In genomic region chr1:65207317-65207716, GRCh38 we compare ENCODE assay signal across 11 cellular contexts. TPM values are rescaled to one million over a fixed set of nuclear protein-coding genes. Genes with fewer than 3 reads are reported as not detected.
DNase-seq lines count a peak whose midpoint lies in the region; ATAC-seq, FAIRE-seq and TF ChIP-seq lines count a peak whose summit lies in the region.
"Had no signal": no experiment of that assay in that cellular context is flagged by ENCODE, and none has a peak within 500 bp of the region (broad histone marks: within the 10 kb centered on the region; RNA-seq: fewer than 3 reads in every experiment).

No MANE protein-coding gene starts in this region.

- H3K36me3 ChIP-seq in GM12878 (ENCODE audit: control insufficient read depth in 2 of 2, insufficient read depth in 2 of 2, low read length in 1 of 2), result no peaks in the 10 kb centered on the region; a peak in 1 of 4 replicates

- ATAC-seq in GM21423 (IDR thresholded peaks at IDR 0.05; ENCODE audit: unreplicated experiment) (peak; percentile 82), HG03175 (IDR thresholded peaks at IDR 0.05; ENCODE audit: unreplicated experiment) (peak; percentile 56), GM12878 (no peak), SK-N-SH treated with all-trans-retinoic acid at 6 μM for 48 hours (no peak)
- ATAC-seq: T-cell had no signal

- H3K27ac ChIP-seq in GM12878 (ENCODE audit: control insufficient read depth, insufficient read depth), result peak overlapping the region; percentile 35
- H3K27ac ChIP-seq: 22Rv1 had no signal

- SMC1A ChIA-PET in GM12878 (lab: Charles Lee; ENCODE audit: uncharacterized antibody, unreplicated experiment), result interaction anchor here (0.6 to 4.0 kb wide), 10 partner anchors 9 to 281 kb away, joined by 3 to 35 read pairs (median 4); no protein-coding TSS in a partner anchor

- H3K9me3 Mint-ChIP-seq in immature natural killer cell, result no peaks in the 10 kb centered on the region
- H3K9me3 Mint-ChIP-seq: T-cell had no signal

- DNase-seq in DMS 273 (lab: John Stamatoyannopoulos, UW; ENCODE audit: unreplicated experiment), result peak; percentile 34
- no peak for DNase-seq in DMS 273 treated with DMSO at 0.1 percent for 48 hours (lab: John Stamatoyannopoulos, UW)
- DNase-seq in GM12878 (ENCODE audit: low read depth, low spot score), result no peak
- no peak for DNase-seq in inferior parietal cortex (ENCODE audit: extremely low spot score)
- no peak for DNase-seq in immature natural killer cell
- DNase-seq: stimulated activated CD4-positive, alpha-beta T cell treated with anti-CD3 and anti-CD28 coated beads, Interleukin-4, amount 100 ng/mL, for 24 hours; T-cell had no signal

- no peak for TF ChIP-seq RAD21 in GM12878 (IDR thresholded peaks at IDR 0.05; ENCODE audit: insufficient read depth, low read depth, low read length)

- BruUV-seq in GM12878 (replicated peaks; lab: Mats Ljungman, UMichigan), result no TSS peak

- CTCF ChIA-PET in GM12878 (lab: Yijun Ruan, JAX), result interaction anchor here (0.6 to 5.7 kb wide), 5 partner anchors 9 to 1614 kb away, joined by 3 to 63 read pairs (median 4); no protein-coding TSS in a partner anchor

- intact Hi-C loops in GM12878 (cut with micrococcal nuclease; ENCODE audit: unreplicated experiment), result no loop called here

- H3K4me2 ChIP-seq in GM12878 (ENCODE audit: control insufficient read depth, insufficient read depth), result peak overlapping the region; percentile 46; the same call in 1 of the 2 replicates

- RAD21 ChIA-PET in GM12878 (lab: Charles Lee; ENCODE audit: unreplicated experiment), result interaction anchor here (0.6 to 1.9 kb wide), 7 partner anchors 8 to 712 kb away, joined by 3 to 7 read pairs (median 3); partner anchors contain the start of gene AK4

- H2AFZ ChIP-seq in GM12878 (ENCODE audit: control insufficient read depth, low read depth, low read length), result no peak overlapping the region

- no peak overlapping the region for H3K4me3 Mint-ChIP-seq in immature natural killer cell
- H3K4me3 Mint-ChIP-seq: T-cell had no signal

- peaks cover 3 to 4% (median 3%) of the 10 kb centered on the region in 3 donors for H3K27me3 Mint-ChIP-seq in immature natural killer cell (ENCODE audit: low read depth in 3 of 3)

- H4K20me1 ChIP-seq in GM12878 (ENCODE audit: control insufficient read depth, insufficient read depth), result peaks cover 3% of the 10 kb centered on the region; the same call in 1 of the 2 replicates

- FAIRE-seq in GM12878 (lab: Jason Lieb, UNC), result peak; percentile 18

- H3K4me3 ChIP-seq in GM12878, result peak overlapping the region; percentile 30; the same call in 1 of the 2 replicates

- no peak overlapping the region for H3K9ac ChIP-seq in GM12878 (ENCODE audit: control insufficient read depth, insufficient read depth, low read length)

- no peak for TF ChIP-seq EP300 in GM12878 (IDR thresholded peaks at IDR 0.05; ENCODE audit: borderline replicate concordance in 1 of 2, control insufficient read depth in 1 of 2, low read depth in 2 of 2, low read length in 2 of 2)

- TF ChIP-seq POLR2A in GM12878 (IDR thresholded peaks at IDR 0.05; ENCODE audit: low read depth, low read length), result no peak

- peak overlapping the region in 1 of 6 donors; percentile 52 for H3K27ac Mint-ChIP-seq in immature natural killer cell
- H3K27ac Mint-ChIP-seq: T-cell had no signal

- WGBS in GM12878 (ENCODE audit: insufficient coverage, insufficient replicate concordance, low lambda C conversion rate, missing lambda C conversion rate), result 23% methylated on average over 4 of the region's 4 CpGs

- POLR2A ChIA-PET in GM12878 (lab: Charles Lee), result interaction anchor here (1.2 to 1.4 kb wide), 2 partner anchors 59 to 133 kb away, joined by 3 read pairs; partner anchors contain the start of gene AK4

- peaks cover 0 to 3% of the 10 kb centered on the region in 2 donors for H3K4me1 Mint-ChIP-seq in immature natural killer cell

- TF ChIP-seq CTCF in GM12878 (IDR thresholded peaks at IDR 0.05 in 2 of 3, conservative IDR thresholded peaks at IDR 0.05 in 1 of 3; ENCODE audit: control insufficient read depth in 2 of 3, extremely low read depth in 1 of 3, insufficient read depth in 1 of 3, low read depth in 3 of 3, low read length in 3 of 3), result no peak

- no peaks in the 10 kb centered on the region for H3K27me3 ChIP-seq in GM12878 (replicated peaks in 1 of 2; ENCODE audit: control insufficient read depth in 2 of 2, insufficient read depth in 2 of 2, low read length in 1 of 2)

- H3K4me1 ChIP-seq in GM12878 (ENCODE audit: control insufficient read depth, insufficient read depth, low read length), result peaks cover 27% of the 10 kb centered on the region

- peaks cover 38% of the 10 kb centered on the region for H3K79me2 ChIP-seq in GM12878 (ENCODE audit: control insufficient read depth, insufficient read depth, low read length)

- H3K9me3 ChIP-seq in GM12878 (replicated peaks; ENCODE audit: control insufficient read depth, insufficient read depth, low read length), result no peaks in the 10 kb centered on the region

- H3K36me3 Mint-ChIP-seq in immature natural killer cell, result no peaks in the 10 kb centered on the region
- H3K36me3 Mint-ChIP-seq: T-cell had no signal

- in situ Hi-C loops in GM12878 (cut with MboI), result loop anchor here (25.0 kb wide), 1 partner anchor 145 kb away; no protein-coding TSS in a partner anchor

TF ChIP-seq in GM12878, 131 proteins besides CTCF, POLR2A, EP300 and RAD21 (continues in another document):
- TF ChIP-seq E4F1 (IDR thresholded peaks at IDR 0.05; ENCODE audit: borderline replicate concordance, partially characterized antibody) (no peak), FOS (IDR thresholded peaks at IDR 0.05; ENCODE audit: borderline replicate concordance, extremely low read depth, insufficient read length) (no peak), EED (IDR thresholded peaks at IDR 0.05; ENCODE audit: low read depth) (no peak; the same call in 1 of the 2 replicates), NR2F1 (conservative IDR thresholded peaks at IDR 0.05) (no peak), HDGF (IDR thresholded peaks at IDR 0.05) (no peak), SP1 (IDR thresholded peaks at IDR 0.05; ENCODE audit: low read depth, low read length) (no peak)

TF ChIP-seq in SK-N-SH treated with all-trans-retinoic acid at 6 μM for 48 hours, 23 proteins besides CTCF, POLR2A, EP300 and RAD21:
- TF ChIP-seq RARB (CRISPR knock-in tag; IDR thresholded peaks at IDR 0.05) (no peak), PPARA (CRISPR knock-in tag; IDR thresholded peaks at IDR 0.05; ENCODE audit: borderline replicate concordance) (no peak), ZFP3 (CRISPR knock-in tag; IDR thresholded peaks at IDR 0.05) (no peak), CSDC2 (CRISPR knock-in tag; IDR thresholded peaks at IDR 0.05) (no peak), ZNF70 (CRISPR knock-in tag; IDR thresholded peaks at IDR 0.05) (no peak), OSR1 (CRISPR knock-in tag; IDR thresholded peaks at IDR 0.05) (no peak), CREB5 (CRISPR knock-in tag; IDR thresholded peaks at IDR 0.05; ENCODE audit: low read depth) (no peak), ZC3H10 (CRISPR knock-in tag; IDR thresholded peaks at IDR 0.05) (no peak), GLIS3 (CRISPR knock-in tag; IDR thresholded peaks at IDR 0.05) (no peak), TCF4 (CRISPR knock-in tag; IDR thresholded peaks at IDR 0.05; ENCODE audit: borderline replicate concordance) (no peak)
TF ChIP-seq in SK-N-SH treated with all-trans-retinoic acid at 6 μM for 48 hours: peak in this region for 0.

RNA-seq across cellular contexts. Expression of gene AK4, which starts 59.3 kb away (rescaled TPM):
- total RNA-seq in GM12878 (2013; cell fraction: nucleolus; rRNA removed), result 60.1 and 61.7 TPM in 2 replicates
- 42.0 and 49.9 TPM in 2 replicates for total RNA-seq in GM12878 (2014; rRNA removed)
- 28.6 and 31.0 TPM in 2 replicates for total RNA-seq in GM12878 (2014; rRNA removed; fragmentation: Illumina TruSeq; extraction: Trizol)
- total RNA-seq in GM12878 (2021), result 61.2 and 63.7 TPM in 2 replicates
- polyA plus RNA-seq in GM12878 (2011; ENCODE audit: low read depth), result 86.9 TPM
- polyA plus RNA-seq in GM12878 (2011; rRNA removed), result 161 and 172 TPM in 2 replicates
- polyA plus RNA-seq in GM12878 (2011; cell fraction: cytosol; rRNA removed), result 88.7 and 144 TPM in 2 replicates
- 35.3 and 61.7 TPM in 2 replicates for polyA plus RNA-seq in GM12878 (2011; cell fraction: nucleus; rRNA removed)
- 67.8 and 107 TPM in 2 replicates for polyA plus RNA-seq in GM12878 (2012)
- polyA plus RNA-seq in GM12878 (2014; fragmentation: Illumina TruSeq; extraction: Trizol), result 51.5 and 64.0 TPM in 2 replicates
- polyA plus RNA-seq in GM12878 (2014; fragmentation: Nextera tagmentation; extraction: Ambion mirVana), result 10 to 100 TPM; 23.9 to 26.9 TPM
- 38.3 and 46.5 TPM in 2 replicates for polyA plus RNA-seq in GM12878 (2014; rRNA removed)
- 10 to 100 TPM; 68.6 to 76.5 TPM for polyA plus RNA-seq in GM12878 (2016; fragmentation: Nextera tagmentation; extraction: Ambion mirVana)
- polyA minus RNA-seq in GM12878 (2011; rRNA and poly(A)+ RNA removed), result 114 and 122 TPM in 2 replicates
- polyA minus RNA-seq in GM12878 (2011; cell fraction: cytosol; rRNA and poly(A)+ RNA removed), result 23.0 and 33.8 TPM in 2 replicates
- polyA minus RNA-seq in GM12878 (2011; cell fraction: nucleus; rRNA and poly(A)+ RNA removed), result 23.1 and 24.6 TPM in 2 replicates
- under 1 TPM in 1 of 3 donors, not detected in 2; 0.41 TPM for polyA plus RNA-seq in immature natural killer cell

Comparison
In these comparisons a context has a peak if more than half of its experiments do, and no peak if none do; other contexts are left out.
1. ATAC-seq: peak in GM21423 (single experiment) and HG03175 (single experiment); none in GM12878 (single experiment) and SK-N-SH treated with all-trans-retinoic acid at 6 μM for 48 hours (single experiment).
2. RNA of gene AK4, which starts 59.3 kb away (polyA plus RNA-seq): 23.9 to 172 TPM in GM12878; 0.41 TPM in immature natural killer cell; every median in the first group is over 10 times any median in the second.